In genomic region chr11:90204832-90205646, GRCh38 we compare ENCODE assay signal across 8 cellular contexts. TPM values are rescaled to one million over a fixed set of nuclear protein-coding genes. Genes with fewer than 3 reads are reported as not detected.
DNase-seq lines count a peak whose midpoint lies in the region; ATAC-seq and TF ChIP-seq lines count a peak whose summit lies in the region.

No MANE protein-coding gene starts in this region.

- no peak overlapping the region for H3K4me3 Mint-ChIP-seq in T-cell

- H3K27me3 ChIP-seq in psoas muscle (ENCODE audit: insufficient read depth in 3 of 3, low read length in 2 of 3) = no peaks in the 10 kb centered on the region
- no peaks in the 10 kb centered on the region for H3K27me3 ChIP-seq in aorta (ENCODE audit: control insufficient read depth in 1 of 2, insufficient read depth in 2 of 2, low read length in 1 of 2)

- H3K36me3 ChIP-seq in psoas muscle (ENCODE audit: insufficient read depth in 1 of 2, low read depth in 1 of 2) = peaks cover 15 to 94% of the 10 kb centered on the region in 2 donors
- no peaks in the 10 kb centered on the region for H3K36me3 ChIP-seq in aorta (ENCODE audit: control insufficient read depth in 1 of 2, insufficient read depth in 2 of 2, low read length in 1 of 2)

- DNase-seq in AML-193 (lab: John Stamatoyannopoulos, UW) (peak; percentile 64 to 72), GM12865 (ENCODE audit: low read depth) (peak; percentile 63), NCI-H1048 (lab: John Stamatoyannopoulos, UW) (peak; percentile 7), T-cell (no peak), fibroblast of the aortic adventitia (ENCODE audit: low read depth) (peak; percentile 75), psoas muscle (no peak), aorta (no peak)

- POLR2A ChIA-PET in T-cell (lab: Charles Lee) = no interaction called here

- ATAC-seq in HG02588 (IDR thresholded peaks at IDR 0.05; ENCODE audit: unreplicated experiment) (peak; percentile 83), T-cell (replicated peaks in 1 of 4) (peak in 2 of 4 experiments; percentile 59 to 64), psoas muscle (peak in 3 of 4 donors; percentile 63 to 86 (median 75)), aorta (ENCODE audit: low FRiP score) (no peak)

- WGBS in psoas muscle, 3 donors = 18 to 24% (median 19%) methylated on average over 3 of the region's 3 CpGs
- 1 to 3% methylated on average over 3 of the region's 3 CpGs for WGBS in aorta, 2 donors

- H3K4me3 ChIP-seq in GM12865 (ENCODE audit: low read depth, low read length) (no peak overlapping the region), fibroblast of the aortic adventitia (ENCODE audit: low read depth, low read length) (no peak overlapping the region), psoas muscle (no peak overlapping the region), aorta (ENCODE audit: low read length in 2 of 2) (no peak overlapping the region)

- no peaks in the 10 kb centered on the region for H3K9me3 Mint-ChIP-seq in T-cell

- intact Hi-C loops in psoas muscle (cut with DNase I) (no loop called here), aorta (cut with DNase I) (loop anchor here in 1 of 2 donors (10.0 kb wide), 1 partner anchor 250 kb away; no protein-coding TSS in a partner anchor)

- H3K27ac ChIP-seq in psoas muscle = peak overlapping the region; percentile 25
- no peak overlapping the region for H3K27ac ChIP-seq in aorta (ENCODE audit: low read depth in 1 of 2, low read length in 2 of 2)

- TF ChIP-seq CTCF in GM12865 (IDR thresholded peaks at IDR 0.05; ENCODE audit: insufficient read depth, low read depth, low read length, missing control alignments) (peak; percentile 78), fibroblast of the aortic adventitia (IDR thresholded peaks at IDR 0.05; ENCODE audit: insufficient read depth, low read length) (peak; percentile 92), psoas muscle (IDR thresholded peaks at IDR 0.05) (peak; percentile 89)

- H3K36me3 Mint-ChIP-seq in T-cell = peaks cover 38% of the 10 kb centered on the region

- H3K4me1 Mint-ChIP-seq in T-cell = peaks cover 19 to 24% (median 24%) of the 10 kb centered on the region in 3 donors

- H3K9me3 ChIP-seq in psoas muscle = no peaks in the 10 kb centered on the region
- H3K9me3 ChIP-seq in aorta (ENCODE audit: control insufficient read depth, low read length) = no peaks in the 10 kb centered on the region

- CTCF ChIA-PET in T-cell (lab: Charles Lee) = interaction anchor here (0.6 to 3.0 kb wide), 13 partner anchors 9 to 1017 kb away, joined by 3 to 17 read pairs (median 3); partner anchors contain the start of gene CHORDC1 (in 2 of the 2)

- H3K27ac Mint-ChIP-seq in T-cell = peak overlapping the region; percentile 2 to 40

- H3K27me3 Mint-ChIP-seq in T-cell = no peaks in the 10 kb centered on the region

- peaks cover 10% of the 10 kb centered on the region for H3K4me1 ChIP-seq in psoas muscle
- H3K4me1 ChIP-seq in aorta (ENCODE audit: control insufficient read depth in 1 of 2, insufficient read depth in 2 of 2, low read length in 2 of 2) = no peaks in the 10 kb centered on the region

RNA-seq across cellular contexts. Expression of gene CHORDC1, which starts 17.8 kb away (rescaled TPM):
- 10 to 100 TPM; 59.9 to 81.0 (median 64.9) TPM for total RNA-seq in T-cell
- 36.6 and 39.9 TPM in 2 replicates for total RNA-seq in fibroblast of the aortic adventitia (ENCODE audit: low replicate concordance)
- total RNA-seq in psoas muscle = 10 to 100 TPM; 31.8 to 42.4 (median 38.2) TPM
- polyA plus RNA-seq in psoas muscle = 10 to 100 TPM; 25.9 to 40.4 (median 28.0) TPM
- total RNA-seq in aorta = 10 to 100 TPM; 38.8 to 54.2 TPM
- 10 to 100 TPM; 17.3 to 24.7 TPM for polyA plus RNA-seq in aorta

Comparison
In these comparisons a context has a peak if more than half of its experiments do, and no peak if none do; other contexts are left out.
1. DNase-seq: peak in AML-193 (2 of 2), GM12865 (single experiment), NCI-H1048 (single experiment) and fibroblast of the aortic adventitia (single experiment); none in T-cell (0 of 34), psoas muscle (0 of 2) and aorta (0 of 2).
2. Peak in every context shown above with its lines, with median percentiles within 50 percentile points of each other: CTCF ChIP-seq.